In the genomic region with DNA sequence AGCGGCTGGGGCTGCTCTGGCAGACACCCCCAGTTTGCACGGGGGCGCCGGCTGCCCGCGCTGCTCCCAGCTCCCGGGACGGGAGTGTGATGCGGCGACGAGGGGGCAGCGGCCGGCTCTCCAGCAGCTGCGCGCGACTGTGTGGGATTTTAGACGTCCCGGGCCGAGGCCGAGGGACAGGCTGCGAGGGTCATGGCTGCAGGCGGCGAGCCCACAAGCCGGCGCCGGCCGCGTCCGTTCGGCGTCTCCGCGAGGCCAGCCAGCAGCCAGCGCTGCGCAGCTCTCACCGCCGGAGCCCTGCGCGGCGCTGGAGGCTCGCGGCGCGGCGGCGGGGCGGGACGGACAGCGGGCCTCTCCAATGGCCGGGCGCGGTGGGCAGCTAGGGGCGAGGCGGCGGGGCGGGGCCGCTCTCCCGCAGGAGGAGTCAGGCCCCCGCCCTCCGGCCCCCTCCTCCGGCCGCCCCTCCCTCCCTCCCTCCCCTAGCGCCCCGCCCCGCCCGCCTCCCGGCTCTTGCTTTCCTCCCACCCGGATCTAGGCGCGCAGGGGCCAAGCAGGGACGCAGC, we compare ENCODE assay signal across 2 cellular contexts.
TF ChIP-seq lines count a peak whose summit lies in the region.

A gene (minus strand): TSS at position 285 of the 563 bp plus-strand sequence. CDS start 310 bp downstream, outside the sequence.

TF ChIP-seq in WTC11, 78 proteins besides CTCF, POLR2A, EP300 and RAD21 (continued from another document and continues in another):
- no peak for TF ChIP-seq HMGA2 (CRISPR knock-in tag; IDR thresholded peaks at IDR 0.05)
- no peak for TF ChIP-seq GRHL2 (CRISPR knock-in tag; IDR thresholded peaks at IDR 0.05; ENCODE audit: insufficient replicate concordance, severe bottlenecking)
- TF ChIP-seq, protein P1, sequence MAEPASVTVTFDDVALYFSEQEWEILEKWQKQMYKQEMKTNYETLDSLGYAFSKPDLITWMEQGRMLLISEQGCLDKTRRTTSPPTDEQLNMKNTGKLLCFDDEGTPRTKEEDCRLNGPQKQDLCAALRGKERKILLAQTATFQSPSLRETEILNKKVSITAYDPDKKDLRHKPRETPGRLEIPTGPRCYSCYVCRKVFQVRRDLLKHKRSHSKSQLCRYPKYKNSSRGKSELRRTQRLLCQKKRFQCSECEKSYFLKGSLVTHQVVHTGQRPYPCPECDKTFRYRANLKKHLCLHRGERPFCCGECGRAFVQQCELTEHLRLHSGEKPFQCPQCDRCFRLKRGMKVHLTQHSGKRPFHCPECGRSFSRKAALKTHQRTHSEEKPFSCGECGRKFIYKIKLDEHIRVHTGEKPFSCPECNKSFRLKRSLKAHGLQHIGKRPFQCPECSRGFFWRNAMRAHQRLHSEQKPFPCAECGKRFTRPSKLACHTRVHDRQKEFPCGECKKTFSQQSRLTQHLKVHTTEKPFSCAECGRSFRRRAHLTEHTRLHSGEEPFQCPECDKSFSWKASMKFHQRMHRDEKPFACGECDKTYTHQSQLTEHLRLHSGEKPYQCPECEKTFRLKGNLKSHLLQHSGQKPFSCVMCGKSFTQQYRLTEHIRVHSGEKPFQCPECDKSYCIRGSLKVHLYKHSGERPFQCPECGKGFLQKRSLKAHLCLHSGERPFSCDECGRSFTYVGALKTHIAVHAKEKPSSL (CRISPR knock-in tag; conservative IDR thresholded peaks at IDR 0.05), result no peak
- TF ChIP-seq, protein P2, sequence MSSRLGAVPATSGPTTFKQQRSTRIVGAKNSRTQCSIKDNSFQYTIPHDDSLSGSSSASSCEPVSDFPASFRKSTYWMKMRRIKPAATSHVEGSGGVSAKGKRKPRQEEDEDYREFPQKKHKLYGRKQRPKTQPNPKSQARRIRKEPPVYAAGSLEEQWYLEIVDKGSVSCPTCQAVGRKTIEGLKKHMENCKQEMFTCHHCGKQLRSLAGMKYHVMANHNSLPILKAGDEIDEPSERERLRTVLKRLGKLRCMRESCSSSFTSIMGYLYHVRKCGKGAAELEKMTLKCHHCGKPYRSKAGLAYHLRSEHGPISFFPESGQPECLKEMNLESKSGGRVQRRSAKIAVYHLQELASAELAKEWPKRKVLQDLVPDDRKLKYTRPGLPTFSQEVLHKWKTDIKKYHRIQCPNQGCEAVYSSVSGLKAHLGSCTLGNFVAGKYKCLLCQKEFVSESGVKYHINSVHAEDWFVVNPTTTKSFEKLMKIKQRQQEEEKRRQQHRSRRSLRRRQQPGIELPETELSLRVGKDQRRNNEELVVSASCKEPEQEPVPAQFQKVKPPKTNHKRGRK (CRISPR knock-in tag; IDR thresholded peaks at IDR 0.05; ENCODE audit: borderline replicate concordance), result 0 out of 2 replicates have a peak, but pooled peaks have one; percentile 1
- no peak for TF ChIP-seq FOXJ3 (CRISPR knock-in tag; IDR thresholded peaks at IDR 0.05; ENCODE audit: borderline replicate concordance)
- peak; percentile 32; the same call in 1 of the 2 replicates for TF ChIP-seq TP53 (CRISPR knock-in tag; IDR thresholded peaks at IDR 0.05)
- TF ChIP-seq, protein P3, sequence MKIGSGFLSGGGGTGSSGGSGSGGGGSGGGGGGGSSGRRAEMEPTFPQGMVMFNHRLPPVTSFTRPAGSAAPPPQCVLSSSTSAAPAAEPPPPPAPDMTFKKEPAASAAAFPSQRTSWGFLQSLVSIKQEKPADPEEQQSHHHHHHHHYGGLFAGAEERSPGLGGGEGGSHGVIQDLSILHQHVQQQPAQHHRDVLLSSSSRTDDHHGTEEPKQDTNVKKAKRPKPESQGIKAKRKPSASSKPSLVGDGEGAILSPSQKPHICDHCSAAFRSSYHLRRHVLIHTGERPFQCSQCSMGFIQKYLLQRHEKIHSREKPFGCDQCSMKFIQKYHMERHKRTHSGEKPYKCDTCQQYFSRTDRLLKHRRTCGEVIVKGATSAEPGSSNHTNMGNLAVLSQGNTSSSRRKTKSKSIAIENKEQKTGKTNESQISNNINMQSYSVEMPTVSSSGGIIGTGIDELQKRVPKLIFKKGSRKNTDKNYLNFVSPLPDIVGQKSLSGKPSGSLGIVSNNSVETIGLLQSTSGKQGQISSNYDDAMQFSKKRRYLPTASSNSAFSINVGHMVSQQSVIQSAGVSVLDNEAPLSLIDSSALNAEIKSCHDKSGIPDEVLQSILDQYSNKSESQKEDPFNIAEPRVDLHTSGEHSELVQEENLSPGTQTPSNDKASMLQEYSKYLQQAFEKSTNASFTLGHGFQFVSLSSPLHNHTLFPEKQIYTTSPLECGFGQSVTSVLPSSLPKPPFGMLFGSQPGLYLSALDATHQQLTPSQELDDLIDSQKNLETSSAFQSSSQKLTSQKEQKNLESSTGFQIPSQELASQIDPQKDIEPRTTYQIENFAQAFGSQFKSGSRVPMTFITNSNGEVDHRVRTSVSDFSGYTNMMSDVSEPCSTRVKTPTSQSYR (CRISPR knock-in tag; IDR thresholded peaks at IDR 0.05), result no peak
- no peak for TF ChIP-seq SP1 (CRISPR knock-in tag; conservative IDR thresholded peaks at IDR 0.05)
- TF ChIP-seq, protein P4, sequence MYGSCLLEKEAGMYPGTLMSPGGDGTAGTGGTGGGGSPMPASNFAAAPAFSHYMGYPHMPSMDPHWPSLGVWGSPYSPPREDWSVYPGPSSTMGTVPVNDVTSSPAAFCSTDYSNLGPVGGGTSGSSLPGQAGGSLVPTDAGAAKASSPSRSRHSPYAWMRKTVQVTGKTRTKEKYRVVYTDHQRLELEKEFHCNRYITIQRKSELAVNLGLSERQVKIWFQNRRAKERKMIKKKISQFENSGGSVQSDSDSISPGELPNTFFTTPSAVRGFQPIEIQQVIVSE (CRISPR knock-in tag; IDR thresholded peaks at IDR 0.05; ENCODE audit: borderline replicate concordance), result no peak
- TF ChIP-seq NFYB (CRISPR knock-in tag; conservative IDR thresholded peaks at IDR 0.05; ENCODE audit: low read depth), result peak; percentile 79
- TF ChIP-seq, protein P5, sequence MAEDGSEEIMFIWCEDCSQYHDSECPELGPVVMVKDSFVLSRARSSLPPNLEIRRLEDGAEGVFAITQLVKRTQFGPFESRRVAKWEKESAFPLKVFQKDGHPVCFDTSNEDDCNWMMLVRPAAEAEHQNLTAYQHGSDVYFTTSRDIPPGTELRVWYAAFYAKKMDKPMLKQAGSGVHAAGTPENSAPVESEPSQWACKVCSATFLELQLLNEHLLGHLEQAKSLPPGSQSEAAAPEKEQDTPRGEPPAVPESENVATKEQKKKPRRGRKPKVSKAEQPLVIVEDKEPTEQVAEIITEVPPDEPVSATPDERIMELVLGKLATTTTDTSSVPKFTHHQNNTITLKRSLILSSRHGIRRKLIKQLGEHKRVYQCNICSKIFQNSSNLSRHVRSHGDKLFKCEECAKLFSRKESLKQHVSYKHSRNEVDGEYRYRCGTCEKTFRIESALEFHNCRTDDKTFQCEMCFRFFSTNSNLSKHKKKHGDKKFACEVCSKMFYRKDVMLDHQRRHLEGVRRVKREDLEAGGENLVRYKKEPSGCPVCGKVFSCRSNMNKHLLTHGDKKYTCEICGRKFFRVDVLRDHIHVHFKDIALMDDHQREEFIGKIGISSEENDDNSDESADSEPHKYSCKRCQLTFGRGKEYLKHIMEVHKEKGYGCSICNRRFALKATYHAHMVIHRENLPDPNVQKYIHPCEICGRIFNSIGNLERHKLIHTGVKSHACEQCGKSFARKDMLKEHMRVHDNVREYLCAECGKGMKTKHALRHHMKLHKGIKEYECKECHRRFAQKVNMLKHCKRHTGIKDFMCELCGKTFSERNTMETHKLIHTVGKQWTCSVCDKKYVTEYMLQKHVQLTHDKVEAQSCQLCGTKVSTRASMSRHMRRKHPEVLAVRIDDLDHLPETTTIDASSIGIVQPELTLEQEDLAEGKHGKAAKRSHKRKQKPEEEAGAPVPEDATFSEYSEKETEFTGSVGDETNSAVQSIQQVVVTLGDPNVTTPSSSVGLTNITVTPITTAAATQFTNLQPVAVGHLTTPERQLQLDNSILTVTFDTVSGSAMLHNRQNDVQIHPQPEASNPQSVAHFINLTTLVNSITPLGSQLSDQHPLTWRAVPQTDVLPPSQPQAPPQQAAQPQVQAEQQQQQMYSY (CRISPR knock-in tag; IDR thresholded peaks at IDR 0.05), result no peak
- TF ChIP-seq ZNF263 (CRISPR knock-in tag; IDR thresholded peaks at IDR 0.05; ENCODE audit: low read depth), result no peak
- TF ChIP-seq CREM (CRISPR knock-in tag; IDR thresholded peaks at IDR 0.05), result no peak

TF ChIP-seq in HepG2, 621 proteins besides CTCF, POLR2A, EP300 and RAD21 (continued from another document and continues in another):
- peak; percentile 24; the same call in 1 of the 2 replicates for TF ChIP-seq ZNF563 (CRISPR knock-in tag; IDR thresholded peaks at IDR 0.05)
- TF ChIP-seq KDM5B (CRISPR knock-in tag; IDR thresholded peaks at IDR 0.05; ENCODE audit: borderline replicate concordance), result peak; percentile 38; the same call in 1 of the 2 replicates
- TF ChIP-seq, protein P6, sequence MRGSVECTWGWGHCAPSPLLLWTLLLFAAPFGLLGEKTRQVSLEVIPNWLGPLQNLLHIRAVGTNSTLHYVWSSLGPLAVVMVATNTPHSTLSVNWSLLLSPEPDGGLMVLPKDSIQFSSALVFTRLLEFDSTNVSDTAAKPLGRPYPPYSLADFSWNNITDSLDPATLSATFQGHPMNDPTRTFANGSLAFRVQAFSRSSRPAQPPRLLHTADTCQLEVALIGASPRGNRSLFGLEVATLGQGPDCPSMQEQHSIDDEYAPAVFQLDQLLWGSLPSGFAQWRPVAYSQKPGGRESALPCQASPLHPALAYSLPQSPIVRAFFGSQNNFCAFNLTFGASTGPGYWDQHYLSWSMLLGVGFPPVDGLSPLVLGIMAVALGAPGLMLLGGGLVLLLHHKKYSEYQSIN (CRISPR knock-in tag; IDR thresholded peaks at IDR 0.05; ENCODE audit: borderline replicate concordance), result no peak
- TF ChIP-seq PRMT3 (CRISPR knock-in tag; IDR thresholded peaks at IDR 0.05; ENCODE audit: borderline replicate concordance, low read depth), result 0 out of 2 replicates have a peak, but pooled peaks have one; percentile 58
- TF ChIP-seq ZNF777 (CRISPR knock-in tag; IDR thresholded peaks at IDR 0.05), result peak; percentile 49; the same call in 1 of the 2 replicates
- 0 out of 2 replicates have a peak, but pooled peaks have one; percentile 27 for TF ChIP-seq NFKB2 (CRISPR knock-in tag; IDR thresholded peaks at IDR 0.05; ENCODE audit: borderline replicate concordance)
- TF ChIP-seq NR2F6 (IDR thresholded peaks at IDR 0.05), result no peak
- TF ChIP-seq NR2F6 (CRISPR knock-in tag; IDR thresholded peaks at IDR 0.05), result no peak
- TF ChIP-seq, protein P7, sequence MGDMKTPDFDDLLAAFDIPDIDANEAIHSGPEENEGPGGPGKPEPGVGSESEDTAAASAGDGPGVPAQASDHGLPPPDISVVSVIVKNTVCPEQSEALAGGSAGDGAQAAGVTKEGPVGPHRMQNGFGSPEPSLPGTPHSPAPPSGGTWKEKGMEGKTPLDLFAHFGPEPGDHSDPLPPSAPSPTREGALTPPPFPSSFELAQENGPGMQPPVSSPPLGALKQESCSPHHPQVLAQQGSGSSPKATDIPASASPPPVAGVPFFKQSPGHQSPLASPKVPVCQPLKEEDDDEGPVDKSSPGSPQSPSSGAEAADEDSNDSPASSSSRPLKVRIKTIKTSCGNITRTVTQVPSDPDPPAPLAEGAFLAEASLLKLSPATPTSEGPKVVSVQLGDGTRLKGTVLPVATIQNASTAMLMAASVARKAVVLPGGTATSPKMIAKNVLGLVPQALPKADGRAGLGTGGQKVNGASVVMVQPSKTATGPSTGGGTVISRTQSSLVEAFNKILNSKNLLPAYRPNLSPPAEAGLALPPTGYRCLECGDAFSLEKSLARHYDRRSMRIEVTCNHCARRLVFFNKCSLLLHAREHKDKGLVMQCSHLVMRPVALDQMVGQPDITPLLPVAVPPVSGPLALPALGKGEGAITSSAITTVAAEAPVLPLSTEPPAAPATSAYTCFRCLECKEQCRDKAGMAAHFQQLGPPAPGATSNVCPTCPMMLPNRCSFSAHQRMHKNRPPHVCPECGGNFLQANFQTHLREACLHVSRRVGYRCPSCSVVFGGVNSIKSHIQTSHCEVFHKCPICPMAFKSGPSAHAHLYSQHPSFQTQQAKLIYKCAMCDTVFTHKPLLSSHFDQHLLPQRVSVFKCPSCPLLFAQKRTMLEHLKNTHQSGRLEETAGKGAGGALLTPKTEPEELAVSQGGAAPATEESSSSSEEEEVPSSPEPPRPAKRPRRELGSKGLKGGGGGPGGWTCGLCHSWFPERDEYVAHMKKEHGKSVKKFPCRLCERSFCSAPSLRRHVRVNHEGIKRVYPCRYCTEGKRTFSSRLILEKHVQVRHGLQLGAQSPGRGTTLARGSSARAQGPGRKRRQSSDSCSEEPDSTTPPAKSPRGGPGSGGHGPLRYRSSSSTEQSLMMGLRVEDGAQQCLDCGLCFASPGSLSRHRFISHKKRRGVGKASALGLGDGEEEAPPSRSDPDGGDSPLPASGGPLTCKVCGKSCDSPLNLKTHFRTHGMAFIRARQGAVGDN (CRISPR knock-in tag; IDR thresholded peaks at IDR 0.05), result peak; percentile 53
- TF ChIP-seq ZSCAN21 (CRISPR knock-in tag; IDR thresholded peaks at IDR 0.05; ENCODE audit: borderline replicate concordance), result 0 out of 2 replicates have a peak, but pooled peaks have one; percentile 57
- TF ChIP-seq KDM2A (CRISPR knock-in tag; IDR thresholded peaks at IDR 0.05; ENCODE audit: borderline replicate concordance, low read depth), result no peak
- TF ChIP-seq, protein P8, sequence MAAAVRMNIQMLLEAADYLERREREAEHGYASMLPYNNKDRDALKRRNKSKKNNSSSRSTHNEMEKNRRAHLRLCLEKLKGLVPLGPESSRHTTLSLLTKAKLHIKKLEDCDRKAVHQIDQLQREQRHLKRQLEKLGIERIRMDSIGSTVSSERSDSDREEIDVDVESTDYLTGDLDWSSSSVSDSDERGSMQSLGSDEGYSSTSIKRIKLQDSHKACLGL (CRISPR knock-in tag; IDR thresholded peaks at IDR 0.05), result peak; percentile 53; the same call in 1 of the 2 replicates
- TF ChIP-seq TMF1 (CRISPR knock-in tag; IDR thresholded peaks at IDR 0.05; ENCODE audit: low read depth), result peak; percentile 50; the same call in 1 of the 2 replicates
- TF ChIP-seq, protein P9, sequence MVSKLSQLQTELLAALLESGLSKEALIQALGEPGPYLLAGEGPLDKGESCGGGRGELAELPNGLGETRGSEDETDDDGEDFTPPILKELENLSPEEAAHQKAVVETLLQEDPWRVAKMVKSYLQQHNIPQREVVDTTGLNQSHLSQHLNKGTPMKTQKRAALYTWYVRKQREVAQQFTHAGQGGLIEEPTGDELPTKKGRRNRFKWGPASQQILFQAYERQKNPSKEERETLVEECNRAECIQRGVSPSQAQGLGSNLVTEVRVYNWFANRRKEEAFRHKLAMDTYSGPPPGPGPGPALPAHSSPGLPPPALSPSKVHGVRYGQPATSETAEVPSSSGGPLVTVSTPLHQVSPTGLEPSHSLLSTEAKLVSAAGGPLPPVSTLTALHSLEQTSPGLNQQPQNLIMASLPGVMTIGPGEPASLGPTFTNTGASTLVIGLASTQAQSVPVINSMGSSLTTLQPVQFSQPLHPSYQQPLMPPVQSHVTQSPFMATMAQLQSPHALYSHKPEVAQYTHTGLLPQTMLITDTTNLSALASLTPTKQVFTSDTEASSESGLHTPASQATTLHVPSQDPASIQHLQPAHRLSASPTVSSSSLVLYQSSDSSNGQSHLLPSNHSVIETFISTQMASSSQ (IDR thresholded peaks at IDR 0.05; ENCODE audit: low read depth), result no peak
- TF ChIP-seq, protein P9 (CRISPR knock-in tag; IDR thresholded peaks at IDR 0.05; ENCODE audit: borderline replicate concordance), result no peak
